In the genomic region with DNA sequence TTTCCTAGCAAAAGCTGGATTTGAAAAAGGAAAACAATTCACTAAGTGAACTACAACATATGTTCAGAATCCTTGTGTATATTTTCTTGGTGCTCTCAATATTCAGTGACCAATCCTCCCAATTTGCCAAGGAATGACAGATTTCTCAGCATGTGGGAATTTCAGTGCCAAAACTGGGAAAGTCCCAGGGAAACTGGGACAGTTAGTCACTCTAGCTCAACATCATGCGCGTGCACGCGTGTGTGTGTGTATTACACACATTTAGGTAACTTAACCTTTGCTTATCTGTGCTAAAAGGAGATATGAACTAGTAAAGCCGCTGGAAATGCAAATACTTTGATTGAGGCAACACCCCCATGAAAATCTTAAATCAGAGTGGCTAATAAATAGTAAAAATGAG, we compare ENCODE assay signal across 16 cellular contexts. TPM values are rescaled to one million over a fixed set of nuclear protein-coding genes. Genes with fewer than 3 reads are reported as not detected.
DNase-seq lines count a peak whose midpoint lies in the region; ATAC-seq and TF ChIP-seq lines count a peak whose summit lies in the region.
"Had no signal": no experiment of that assay in that cellular context is flagged by ENCODE, and none has a peak within 500 bp of the region (broad histone marks: within the 10 kb centered on the region; RNA-seq: fewer than 3 reads in every experiment).

No MANE protein-coding gene starts in this region.

- no peak overlapping the region for H3K4me3 ChIP-seq in adrenal gland
- H3K4me3 ChIP-seq in fibroblast of villous mesenchyme (ENCODE audit: low read depth, low read length): no peak overlapping the region
- no peak overlapping the region for H3K4me3 ChIP-seq in stomach
- H3K4me3 ChIP-seq: GM12878, left lung, upper lobe of right lung had no signal

- H3K27ac ChIP-seq in adrenal gland (no peak overlapping the region), stomach (no peak overlapping the region)
- H3K27ac ChIP-seq: left lung, upper lobe of right lung had no signal

- intact Hi-C loops in Right ventricle myocardium superior (cut with DNase I) (no loop called here), cardiac septum (cut with DNase I) (no loop called here), adrenal gland (cut with DNase I) (no loop called here), stomach (cut with DNase I; ENCODE audit: low total_unique reads) (no loop called here)

- DNase-seq in Right ventricle myocardium superior: peak; percentile 57
- no peak for DNase-seq in cardiac septum (ENCODE audit: low spot score)
- DNase-seq in adrenal gland: peak; percentile 20 to 71 (median 57)
- DNase-seq in fibroblast of villous mesenchyme (ENCODE audit: low read depth): peak; percentile 21
- DNase-seq in stomach: peak; percentile 55
- DNase-seq in OCI-M2 (lab: John Stamatoyannopoulos, UW; ENCODE audit: unreplicated experiment): no peak
- DNase-seq in ureter (ENCODE audit: low spot score): no peak
- DNase-seq in glutamatergic neuron: no peak
- DNase-seq: left lung; NCI-H2081 treated with DMSO at 0.1 percent for 48 hours; stimulated activated CD8-positive, alpha-beta memory T cell treated with anti-CD3 and anti-CD28 coated beads, Interleukin-4, amount 100 ng/mL, for 48 hours; upper lobe of right lung had no signal

- no peaks in the 10 kb centered on the region for H3K9me3 ChIP-seq in adrenal gland (replicated peaks in 1 of 3)
- H3K9me3 ChIP-seq in stomach: no peaks in the 10 kb centered on the region
- H3K9me3 ChIP-seq: left lung, upper lobe of right lung had no signal

- H3K4me3 Mint-ChIP-seq in glutamatergic neuron (ENCODE audit: unreplicated experiment): no peak overlapping the region
- H3K4me3 Mint-ChIP-seq: WTC11 had no signal

- TF ChIP-seq POLR2A in adrenal gland (IDR thresholded peaks at IDR 0.05) (no peak), stomach (IDR thresholded peaks at IDR 0.05) (no peak)

- H3K27me3 Mint-ChIP-seq in glutamatergic neuron (ENCODE audit: unreplicated experiment): peaks cover 3% of the 10 kb centered on the region

- TF ChIP-seq EP300 in stomach (IDR thresholded peaks at IDR 0.05): no peak

- H3K27me3 ChIP-seq in adrenal gland (no peaks in the 10 kb centered on the region), stomach (no peaks in the 10 kb centered on the region)
- H3K27me3 ChIP-seq: left lung, upper lobe of right lung had no signal

- no peaks in the 10 kb centered on the region for H3K4me1 Mint-ChIP-seq in glutamatergic neuron (ENCODE audit: low read depth, unreplicated experiment)
- H3K4me1 Mint-ChIP-seq: WTC11 had no signal

- peak; percentile 15 for ATAC-seq in Right ventricle myocardium superior (ENCODE audit: poor library complexity)
- ATAC-seq: activated naive CD4-positive, alpha-beta T cell treated with anti-CD3 and anti-CD28 coated beads, Interleukin-2, amount 50 U/mL, for 72 hours; GM12878; left lung; upper lobe of right lung; WTC11 had no signal

- TF ChIP-seq CTCF in adrenal gland (IDR thresholded peaks at IDR 0.05): no peak
- no peak for TF ChIP-seq CTCF in fibroblast of villous mesenchyme (IDR thresholded peaks at IDR 0.05; ENCODE audit: insufficient read depth, low read depth, low read length)
- no peak for TF ChIP-seq CTCF in stomach (IDR thresholded peaks at IDR 0.05)
- no peak for TF ChIP-seq CTCF in glutamatergic neuron (IDR thresholded peaks at IDR 0.05; ENCODE audit: partially characterized antibody, unreplicated experiment)

- 44 to 77% (median 68%) methylated on average over 5 of the region's 5 CpGs for WGBS in adrenal gland, 4 donors
- 22 to 51% (median 47%) methylated on average over 5 of the region's 5 CpGs for WGBS in stomach, 5 donors

- H3K36me3 Mint-ChIP-seq in glutamatergic neuron (ENCODE audit: unreplicated experiment): peaks cover 6% of the 10 kb centered on the region

- peaks cover 0 to 44% of the 10 kb centered on the region in 2 donors for H3K36me3 ChIP-seq in adrenal gland (replicated peaks in 1 of 2)
- peaks cover 34 to 79% (median 64%) of the 10 kb centered on the region in 4 donors for H3K36me3 ChIP-seq in stomach

- H3K27ac Mint-ChIP-seq in glutamatergic neuron (ENCODE audit: unreplicated experiment): no peak overlapping the region
- H3K27ac Mint-ChIP-seq: WTC11 had no signal

- peaks cover 6 to 9% of the 10 kb centered on the region in 2 donors for H3K4me1 ChIP-seq in adrenal gland (replicated peaks in 1 of 2)
- peaks cover 0 to 14% (median 3%) of the 10 kb centered on the region in 4 donors for H3K4me1 ChIP-seq in stomach
- H3K4me1 ChIP-seq: upper lobe of right lung had no signal

- H3K9me3 Mint-ChIP-seq in glutamatergic neuron (ENCODE audit: unreplicated experiment): no peaks in the 10 kb centered on the region
- H3K9me3 Mint-ChIP-seq: activated naive CD4-positive, alpha-beta T cell treated with anti-CD3 and anti-CD28 coated beads, Interleukin-2, amount 50 U/mL, for 72 hours; WTC11 had no signal

RNA-seq across cellular contexts. Expression of a gene that starts 26.1 kb away (rescaled TPM):
- total RNA-seq in Right ventricle myocardium superior (3.3 TPM), cardiac septum (6.1 TPM), adrenal gland (under 1 TPM in 2 of 8 donors, not detected in 6; 0.22 to 0.95 TPM), fibroblast of villous mesenchyme (not detected in 2 replicates), stomach (not detected), ureter (not detected), glutamatergic neuron (ENCODE audit: unreplicated experiment) (0.91 TPM)
- polyA plus RNA-seq in adrenal gland (1 to 10 TPM in 1 of 3 donors, under 1 TPM in 2; 0.37 to 1.0 (median 0.46) TPM), stomach (not detected)
- total RNA-seq: activated naive CD4-positive, alpha-beta T cell treated with anti-CD3 and anti-CD28 coated beads, Interleukin-2, amount 50 U/mL, for 72 hours; glomerular endothelial cell had no signal

Comparison
In these comparisons a context has a peak if more than half of its experiments do, and no peak if none do; other contexts are left out.
1. DNase-seq: peak in Right ventricle myocardium superior (single experiment), adrenal gland (7 of 7), fibroblast of villous mesenchyme (single experiment) and stomach (single experiment); none in cardiac septum (single experiment), OCI-M2 (single experiment), ureter (single experiment) and glutamatergic neuron (single experiment).